Comparison of ENCODE assay signal across 26 cellular contexts in the genomic region with DNA sequence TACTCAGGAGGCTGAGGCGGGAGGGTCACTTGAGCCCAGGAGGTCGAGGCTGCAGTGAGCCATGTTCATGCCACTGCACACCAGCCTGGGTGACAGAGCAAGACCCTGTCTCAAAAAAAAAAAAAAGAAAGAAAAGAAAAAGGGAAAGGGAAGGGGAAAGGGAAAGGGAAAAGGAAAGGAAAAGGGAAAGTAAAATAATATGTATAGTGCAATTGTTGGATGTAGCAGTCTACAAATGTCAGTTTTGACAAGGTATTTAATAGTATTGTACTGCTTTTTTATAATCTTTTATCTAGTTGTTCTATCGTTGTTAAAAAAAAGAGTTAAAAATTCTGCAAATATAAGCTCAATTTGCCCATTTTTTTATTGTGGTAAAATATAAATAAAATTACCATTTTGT.
"Had no signal": no experiment of that assay in that cellular context is flagged by ENCODE, and none has a peak within 500 bp of the region (broad histone marks: within the 10 kb centered on the region; RNA-seq: fewer than 3 reads in every experiment).

No MANE protein-coding gene starts in this region.

- H3K27me3 ChIP-seq: stomach, suprapubic skin, testis, thyroid gland, tibial artery, tibial nerve, transverse colon, upper lobe of left lung, upper lobe of right lung, uterus, vagina had no signal

- ATAC-seq: stimulated activated effector memory CD8-positive, alpha-beta T cell treated with anti-CD3 and anti-CD28 coated beads, Interleukin-12 subunit alpha, Interleukin-12 subunit beta, amount 100 ng/mL, for 72 hours; stimulated activated memory B cell treated with anti-CD40 and anti-IgM and Interleukin-4, amounts not matched to agents 10 μg/mL and 1 μg/mL and 100 μg/mL, for 72 hours; stimulated activated naive B cell treated with anti-CD40 and anti-IgM and Interleukin-4, amounts not matched to agents 10 μg/mL and 1 μg/mL and 100 μg/mL, for 72 hours; stimulated activated naive CD8-positive, alpha-beta T cell treated with anti-CD3 and anti-CD28 coated beads, Interleukin-15, amount 100 ng/mL, for 72 hours; stimulated activated naive CD8-positive, alpha-beta T cell treated with anti-CD3 and anti-CD28 coated beads, Interleukin-15, Interleukin-2, amounts not matched to agents 100 U/mL and 50 U/mL, for 24 hours; upper lobe of right lung had no signal

- H3K4me3 ChIP-seq: stomach, suprapubic skin, testis, thoracic aorta, thyroid gland, tibial artery, tibial nerve, transverse colon, upper lobe of left lung, upper lobe of right lung, uterus, vagina had no signal

- FAIRE-seq: urothelium cell line had no signal

- H3K36me3 ChIP-seq: stomach, suprapubic skin, thoracic aorta, thyroid gland, tibial artery, tibial nerve, transverse colon, upper lobe of left lung, upper lobe of right lung, uterus, vagina had no signal

- H3K27ac ChIP-seq: stomach, suprapubic skin, testis, thoracic aorta, thyroid gland, tibial artery, tibial nerve, transverse colon, upper lobe of left lung, upper lobe of right lung, uterus, vagina had no signal

- DNase-seq: stimulated activated CD4-positive, alpha-beta T cell treated with anti-CD3 and anti-CD28 coated beads, Interleukin-2, amount 100 ng/mL, for 48 hours; stimulated activated CD4-positive, alpha-beta T cell treated with anti-CD3 and anti-CD28 coated beads, Interleukin-4, amount 100 ng/mL, for 1 hour; stimulated activated CD4-positive, alpha-beta T cell treated with anti-CD3 and anti-CD28 coated beads, Interleukin-4, amount 100 ng/mL, for 24 hours; stimulated activated CD4-positive, alpha-beta T cell treated with anti-CD3 and anti-CD28 coated beads, Interleukin-4, amount 100 ng/mL, for 4 hours; stimulated activated CD8-positive, alpha-beta memory T cell treated with anti-CD3 and anti-CD28 coated beads, Interleukin-4, amount 100 ng/mL, for 48 hours; stimulated activated naive B cell treated with anti-CD40 and anti-IgM and Interleukin-4, amounts not matched to agents 10 μg/mL and 1 μg/mL and 100 μg/mL, for 72 hours; stimulated activated naive CD4-positive, alpha-beta T cell; stimulated activated naive CD4-positive, alpha-beta T cell treated with Interleukin-2 at 50 U/mL for 16 hours; stimulated activated naive CD8-positive, alpha-beta T cell treated with anti-CD3 and anti-CD28 coated beads, Interleukin-15, amount 100 ng/mL, for 72 hours; stimulated activated naive CD8-positive, alpha-beta T cell treated with anti-CD3 and anti-CD28 coated beads, Interleukin-15, Interleukin-2, amounts not matched to agents 100 U/mL and 50 U/mL, for 24 hours; stomach; thyroid gland; tibial artery; transverse colon; trophoblast cell; upper lobe of left lung; upper lobe of right lung; uterus had no signal

- H3K9me3 ChIP-seq: stomach, suprapubic skin, testis, thoracic aorta, thyroid gland, tibial artery, tibial nerve, transverse colon, upper lobe of left lung, upper lobe of right lung, uterus, vagina had no signal

- H3K4me1 ChIP-seq: testis, thyroid gland, upper lobe of left lung, upper lobe of right lung, uterus, vagina had no signal
